22 cellular contexts compared by ENCODE assay signal in the genomic region with DNA sequence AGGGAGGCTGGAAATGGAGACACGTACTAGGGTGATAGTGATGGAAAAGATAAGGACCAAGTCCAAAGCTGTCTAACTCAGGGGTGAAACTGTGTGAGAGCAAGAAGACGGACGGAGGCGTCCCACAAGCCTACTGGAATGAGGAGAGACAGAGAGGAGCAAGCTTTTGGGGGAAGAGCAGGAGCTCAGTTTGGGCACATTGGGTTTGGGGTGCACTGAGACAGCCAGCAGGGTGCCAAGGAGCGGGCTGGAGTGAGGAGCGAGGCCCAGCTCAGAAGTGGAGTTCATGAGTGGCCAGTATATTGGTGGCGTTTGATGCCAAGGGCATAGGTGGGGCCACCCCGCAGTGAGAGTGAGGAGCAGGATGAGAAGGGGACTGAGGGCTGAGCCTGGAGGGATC. TPM values are rescaled to one million over a fixed set of nuclear protein-coding genes. Genes with fewer than 3 reads are reported as not detected.
"Had no signal": no experiment of that assay in that cellular context is flagged by ENCODE, and none has a peak within 500 bp of the region (broad histone marks: within the 10 kb centered on the region; RNA-seq: fewer than 3 reads in every experiment).

No MANE protein-coding gene starts in this region.

- H3K27ac ChIP-seq: esophagus squamous epithelium, gastroesophageal sphincter, hepatocyte, spleen, tibial artery, upper lobe of right lung had no signal

- H3K27me3 ChIP-seq: upper lobe of right lung had no signal

- H3K9me3 ChIP-seq: esophagus squamous epithelium, gastroesophageal sphincter, spleen, tibial artery, upper lobe of right lung had no signal

- FAIRE-seq: endometrium had no signal

- H3K36me3 ChIP-seq: esophagus squamous epithelium, gastroesophageal sphincter, spleen, tibial artery, upper lobe of right lung had no signal

- H2AFZ ChIP-seq: hepatocyte had no signal

- H3K4me2 ChIP-seq: hepatocyte had no signal

- H3K4me3 ChIP-seq: esophagus squamous epithelium, gastroesophageal sphincter, hepatocyte, spleen, tibial artery, upper lobe of right lung had no signal

- H3K79me2 ChIP-seq: hepatocyte had no signal

- DNase-seq: cortex of kidney; effector memory CD4-positive, alpha-beta T cell; esophagus squamous epithelium; foreskin fibroblast; head of caudate nucleus; islet precursor cell; spleen; stimulated activated CD4-positive, alpha-beta T cell treated with anti-CD3 and anti-CD28 coated beads, Interleukin-15, amount 100 ng/mL, for 24 hours; stimulated activated CD4-positive, alpha-beta T cell treated with anti-CD3 and anti-CD28 coated beads, Interleukin-1b, Interleukin-23, amount 100 ng/mL, for 48 hours; stimulated activated CD4-positive, alpha-beta T cell treated with anti-CD3 and anti-CD28 coated beads, Interleukin-4, amount 100 ng/mL, for 24 hours; tibial artery; upper lobe of right lung had no signal

RNA-seq across cellular contexts. Expression of gene GHRHR, which starts 22.6 kb away (rescaled TPM):
- total RNA-seq: epithelial cell of proximal tubule, esophagus squamous epithelium, gastroesophageal sphincter, lower leg skin, mesothelial cell of epicardium, myocyte, osteocyte, pulmonary artery endothelial cell, skeletal muscle tissue, spleen, upper lobe of right lung had no signal
- polyA plus RNA-seq: hepatocyte, spleen had no signal
